ENCODE assay signal across 23 cellular contexts in genomic region chr2:86097114-86097896, GRCh38.
"Had no signal": no experiment of that assay in that cellular context is flagged by ENCODE, and none has a peak within 500 bp of the region (broad histone marks: within the 10 kb centered on the region; RNA-seq: fewer than 3 reads in every experiment).

No MANE protein-coding gene starts in this region.

- H2AFZ ChIP-seq: neural progenitor cell had no signal

- H3K27ac Mint-ChIP-seq: immature natural killer cell; memory B cell; mesothelial cell of epicardium; natural killer cell treated with Interleukin-12 subunit alpha and Interleukin-12 subunit beta and Interleukin-15 and Interleukin-18, amount 100 ng/mL, for 72 hours; neural progenitor cell; stimulated activated memory B cell treated with anti-CD40 and anti-IgM and Interleukin-4, amounts not matched to agents 10 μg/mL and 1 μg/mL and 100 μg/mL, for 72 hours; stimulated activated naive CD8-positive, alpha-beta T cell treated with anti-CD3 and anti-CD28 coated beads, Interleukin-15, Interleukin-2, amounts not matched to agents 100 ng/mL and 50 ng/mL, for 24 hours had no signal

- H3K9ac ChIP-seq: neural progenitor cell had no signal

- H3K4me1 ChIP-seq: esophagus muscularis mucosa, gastroesophageal sphincter, left ventricle myocardium inferior, lower lobe of right lung, neural progenitor cell, tibial artery, upper lobe of left lung, uterus had no signal

- DNase-seq: effector memory CD4-positive, alpha-beta T cell; glutamatergic neuron; immature natural killer cell; left ventricle myocardium inferior; lower lobe of right lung; nucleus accumbens; ovary; right cardiac atrium; stimulated activated CD4-positive, alpha-beta T cell treated with anti-CD3 and anti-CD28 coated beads, Interleukin-1b, Interleukin-23, amount 100 ng/mL, for 48 hours; stimulated activated CD4-positive, alpha-beta T cell treated with anti-CD3 and anti-CD28 coated beads, Interleukin-4, amount 100 ng/mL, for 24 hours; tibial artery; upper lobe of left lung; uterus had no signal

- H3K27me3 Mint-ChIP-seq: memory B cell; natural killer cell treated with Interleukin-12 subunit alpha and Interleukin-12 subunit beta and Interleukin-15 and Interleukin-18, amount 100 ng/mL, for 72 hours; stimulated activated memory B cell treated with anti-CD40 and anti-IgM and Interleukin-4, amounts not matched to agents 10 μg/mL and 1 μg/mL and 100 μg/mL, for 72 hours; stimulated activated naive CD8-positive, alpha-beta T cell treated with anti-CD3 and anti-CD28 coated beads, Interleukin-15, Interleukin-2, amounts not matched to agents 100 ng/mL and 50 ng/mL, for 24 hours had no signal

- H3K9me3 ChIP-seq: esophagus muscularis mucosa, gastroesophageal sphincter, left ventricle myocardium inferior, lower lobe of right lung, ovary, tibial artery, upper lobe of left lung, uterus had no signal

- H3K27ac ChIP-seq: epithelial cell of prostate, esophagus muscularis mucosa, gastroesophageal sphincter, left ventricle myocardium inferior, lower lobe of right lung, neural progenitor cell, ovary, tibial artery, upper lobe of left lung, uterus had no signal

- H3K36me3 ChIP-seq: ovary, uterus had no signal

- H3K4me1 Mint-ChIP-seq: mesothelial cell of epicardium, neural progenitor cell had no signal

- H3K4me3 ChIP-seq: esophagus muscularis mucosa, gastroesophageal sphincter, left ventricle myocardium inferior, lower lobe of right lung, neural progenitor cell, ovary, tibial artery, upper lobe of left lung, uterus had no signal

- H3K27me3 ChIP-seq: esophagus muscularis mucosa, gastroesophageal sphincter, neural progenitor cell, ovary, tibial artery, upper lobe of left lung, uterus had no signal

- H3K4me3 Mint-ChIP-seq: immature natural killer cell; memory B cell; mesothelial cell of epicardium; natural killer cell treated with Interleukin-12 subunit alpha and Interleukin-12 subunit beta and Interleukin-15 and Interleukin-18, amount 100 ng/mL, for 72 hours; neural progenitor cell; stimulated activated memory B cell treated with anti-CD40 and anti-IgM and Interleukin-4, amounts not matched to agents 10 μg/mL and 1 μg/mL and 100 μg/mL, for 72 hours; stimulated activated naive CD8-positive, alpha-beta T cell treated with anti-CD3 and anti-CD28 coated beads, Interleukin-15, Interleukin-2, amounts not matched to agents 100 ng/mL and 50 ng/mL, for 24 hours had no signal

- H3K9me3 Mint-ChIP-seq: immature natural killer cell; memory B cell; natural killer cell treated with Interleukin-12 subunit alpha and Interleukin-12 subunit beta and Interleukin-15 and Interleukin-18, amount 100 ng/mL, for 72 hours; neural progenitor cell; stimulated activated memory B cell treated with anti-CD40 and anti-IgM and Interleukin-4, amounts not matched to agents 10 μg/mL and 1 μg/mL and 100 μg/mL, for 72 hours; stimulated activated naive CD8-positive, alpha-beta T cell treated with anti-CD3 and anti-CD28 coated beads, Interleukin-15, Interleukin-2, amounts not matched to agents 100 ng/mL and 50 ng/mL, for 24 hours had no signal

- FAIRE-seq: keratinocyte had no signal

- H3K4me2 ChIP-seq: neural progenitor cell had no signal

- ATAC-seq: gastroesophageal sphincter; lower lobe of right lung; natural killer cell treated with Interleukin-12 subunit alpha and Interleukin-12 subunit beta and Interleukin-15 and Interleukin-18, amount 100 ng/mL, for 72 hours; right cardiac atrium; stimulated activated memory B cell treated with anti-CD40 and anti-IgM and Interleukin-4, amounts not matched to agents 10 μg/mL and 1 μg/mL and 100 μg/mL, for 72 hours had no signal
